Comparison of ENCODE assay signal across 21 cellular contexts in genomic region chr1:10682114-10682445, GRCh38.
DNase-seq lines count a peak whose midpoint lies in the region; ATAC-seq and TF ChIP-seq lines count a peak whose summit lies in the region.
"Had no signal": no experiment of that assay in that cellular context is flagged by ENCODE, and none has a peak within 500 bp of the region (broad histone marks: within the 10 kb centered on the region; RNA-seq: fewer than 3 reads in every experiment).

No MANE protein-coding gene starts in this region.

- DNase-seq in DMS53 (lab: John Stamatoyannopoulos, UW) (peak; percentile 51), DMS53 treated with DMSO at 0.1 percent for 48 hours (lab: John Stamatoyannopoulos, UW; ENCODE audit: unreplicated experiment) (no peak), stomach (no peak), medulla oblongata (ENCODE audit: extremely low spot score) (no peak), mucosa of gallbladder (ENCODE audit: low spot score) (no peak)
- DNase-seq: 8988T; activated CD4-positive, alpha-beta memory T cell treated with anti-CD3 and anti-CD28 coated beads, Interleukin-2, amount 10 ng/mL, durations not matched to agents 7 days and 5 days; activated naive CD8-positive, alpha-beta T cell treated with anti-CD3 and anti-CD28 coated beads, Interleukin-2, amount 50 U/mL, for 24 hours; CD4-positive, CD25-positive, alpha-beta regulatory T cell; central memory CD4-positive, alpha-beta T cell; effector CD8-positive, alpha-beta T cell; left lung; NCI-H1092 treated with DMSO at 0.1 percent for 48 hours; nucleus accumbens; Peyer's patch; SW 1271; trophoblast cell had no signal

- H3K4me3 ChIP-seq in endocrine pancreas (ENCODE audit: control insufficient read depth, insufficient read depth, low read length) (no peak overlapping the region), muscle layer of colon (ENCODE audit: low read depth in 1 of 2, low read length in 2 of 2) (peak overlapping the region in 1 of 2 donors; percentile 43), stomach (no peak overlapping the region)
- H3K4me3 ChIP-seq: left lung, Peyer's patch, smooth muscle cell had no signal

- intact Hi-C loops in stomach (cut with DNase I; ENCODE audit: low total_unique reads) = loop anchor here (10.0 kb wide), 1 partner anchor 113 kb away; the partner anchor contains the start of gene CASZ1

- H3K27me3 ChIP-seq in endocrine pancreas (ENCODE audit: control insufficient read depth, insufficient read depth, low read length) (no peaks in the 10 kb centered on the region), muscle layer of colon (ENCODE audit: control insufficient read depth in 1 of 2, insufficient read depth in 2 of 2, low read length in 2 of 2) (no peaks in the 10 kb centered on the region), stomach (no peaks in the 10 kb centered on the region)
- H3K27me3 ChIP-seq: left lung, Peyer's patch had no signal

- H3K27ac ChIP-seq in muscle layer of colon (ENCODE audit: low read depth, low read length) = peak overlapping the region; percentile 96
- H3K27ac ChIP-seq in stomach = peak overlapping the region; percentile 86 to 97 (median 92)

- WGBS in stomach, 5 donors = 24 to 39% (median 27%) methylated on average over 9 of the region's 9 CpGs

- H3K36me3 ChIP-seq in endocrine pancreas (ENCODE audit: control insufficient read depth, insufficient read depth, low read length) (no peaks in the 10 kb centered on the region), muscle layer of colon (ENCODE audit: insufficient read depth, low read length) (no peaks in the 10 kb centered on the region), stomach (peaks cover 0 to 4% (median 0%) of the 10 kb centered on the region in 4 donors)
- H3K36me3 ChIP-seq: left lung, Peyer's patch had no signal

- no peak for ATAC-seq in GM18861 (IDR thresholded peaks at IDR 0.05; ENCODE audit: unreplicated experiment)
- ATAC-seq: activated naive CD8-positive, alpha-beta T cell treated with anti-CD3 and anti-CD28 coated beads, Interleukin-2, amount 50 U/mL, for 24 hours; left lung had no signal

- no peaks in the 10 kb centered on the region for H3K4me1 ChIP-seq in endocrine pancreas (ENCODE audit: control insufficient read depth, insufficient read depth, low read length)
- H3K4me1 ChIP-seq in muscle layer of colon (ENCODE audit: insufficient read depth, low read length) = peaks cover 95% of the 10 kb centered on the region
- H3K4me1 ChIP-seq in stomach = peaks cover 99 to 100% (median 100%) of the 10 kb centered on the region in 4 donors

- no peak for TF ChIP-seq EP300 in stomach (IDR thresholded peaks at IDR 0.05)

- no peaks in the 10 kb centered on the region for H3K9me3 ChIP-seq in endocrine pancreas (ENCODE audit: control insufficient read depth, low read length)
- H3K9me3 ChIP-seq in muscle layer of colon (ENCODE audit: low read length) = no peaks in the 10 kb centered on the region
- H3K9me3 ChIP-seq in stomach = no peaks in the 10 kb centered on the region
- H3K9me3 ChIP-seq: left lung, Peyer's patch had no signal

- H3K9ac ChIP-seq in endocrine pancreas (ENCODE audit: control insufficient read depth, insufficient read depth, low read length) = peak overlapping the region; percentile 51
- H3K9ac ChIP-seq in muscle layer of colon (ENCODE audit: low read length) = peak overlapping the region; percentile 49

- TF ChIP-seq CTCF in stomach (IDR thresholded peaks at IDR 0.05) = no peak

- TF ChIP-seq POLR2A in stomach (IDR thresholded peaks at IDR 0.05) = no peak
